Comparison of ENCODE assay signal across 19 cellular contexts in genomic region chr7:69622014-69622818, GRCh38. TPM values are rescaled to one million over a fixed set of nuclear protein-coding genes. Genes with fewer than 3 reads are reported as not detected.
DNase-seq lines count a peak whose midpoint lies in the region; ATAC-seq and TF ChIP-seq lines count a peak whose summit lies in the region.
"Had no signal": no experiment of that assay in that cellular context is flagged by ENCODE, and none has a peak within 500 bp of the region (broad histone marks: within the 10 kb centered on the region; RNA-seq: fewer than 3 reads in every experiment).

No MANE protein-coding gene starts in this region.

- H4K20me1 ChIP-seq in GM23338 (replicated peaks; ENCODE audit: insufficient read depth), result peaks cover 57% of the 10 kb centered on the region

- no peak overlapping the region for H3K4me3 Mint-ChIP-seq in GM23338
- peak overlapping the region; percentile 31 for H3K4me3 Mint-ChIP-seq in endodermal cell
- no peak overlapping the region for H3K4me3 Mint-ChIP-seq in CD4-positive, alpha-beta T cell
- H3K4me3 Mint-ChIP-seq in MCF 10A (ENCODE audit: unreplicated experiment), result no peak overlapping the region
- H3K4me3 Mint-ChIP-seq: CD8-positive, alpha-beta memory T cell had no signal

- DNase-seq in GM23338 (ENCODE audit: low spot score), result peak; percentile 68
- peak; percentile 78 for DNase-seq in SK-N-MC (ENCODE audit: low read depth, low spot score)
- DNase-seq in endodermal cell, result no peak
- DNase-seq in NOMO-1 treated with DMSO at 0.1 percent for 48 hours (lab: John Stamatoyannopoulos, UW; ENCODE audit: unreplicated experiment), result no peak
- no peak for DNase-seq in CD4-positive, alpha-beta T cell
- no peak for DNase-seq in MCF 10A (ENCODE audit: unreplicated experiment)
- DNase-seq: ACHN; CD8-positive, alpha-beta memory T cell; DMS79; H9; MV-4-11; NCI-H1417; NCI-H2029; NCI-H2171; NCI-H446 treated with DMSO at 0.1 percent for 48 hours; T-helper 1 cell had no signal

- H3K4me3 ChIP-seq in GM23338 (no peak overlapping the region), SK-N-MC (peak overlapping the region; percentile 61), endodermal cell (ENCODE audit: low read length) (peak overlapping the region; percentile 73)

- no peaks in the 10 kb centered on the region for H3F3A ChIP-seq in GM23338 (replicated peaks; ENCODE audit: low read depth)

- whole genome bisulfite sequencing in endodermal cell (ENCODE audit: insufficient coverage in 1 of 2, insufficient read length in 1 of 2), 2 experiments, result 1 to 19% methylated on average over 2 of the region's 2 CpGs

- H2AFZ ChIP-seq in GM23338, result no peak overlapping the region

- H3K36me3 Mint-ChIP-seq in GM23338 (ENCODE audit: low read depth) (no peaks in the 10 kb centered on the region), endodermal cell (ENCODE audit: low read depth) (no peaks in the 10 kb centered on the region), MCF 10A (ENCODE audit: insufficient read depth, unreplicated experiment) (no peaks in the 10 kb centered on the region)
- no peaks in the 10 kb centered on the region for H3K36me3 Mint-ChIP-seq in CD4-positive, alpha-beta T cell (ENCODE audit: low read depth)
- H3K36me3 Mint-ChIP-seq: CD8-positive, alpha-beta memory T cell had no signal

- peak overlapping the region; percentile 61 for H3K9ac ChIP-seq in SK-N-MC (ENCODE audit: insufficient read length)
- H3K9ac ChIP-seq in endodermal cell (ENCODE audit: extremely low read depth, low read length, poor library complexity, severe bottlenecking), result peak overlapping the region; percentile 64

- H3K9me3 ChIP-seq in SK-N-MC (ENCODE audit: low read depth, low read length) (no peaks in the 10 kb centered on the region), endodermal cell (ENCODE audit: control insufficient read depth, low read length) (no peaks in the 10 kb centered on the region)
- H3K9me3 ChIP-seq in CD4-positive, alpha-beta T cell (ENCODE audit: control insufficient read depth, low read length), result no peaks in the 10 kb centered on the region

- CTCF ChIA-PET in CD4-positive, alpha-beta T cell (lab: Charles Lee), result no interaction called here
- CTCF ChIA-PET in MCF 10A (lab: Yijun Ruan, JAX), result no interaction called here

- H3K27ac Mint-ChIP-seq in GM23338, result no peak overlapping the region
- peak overlapping the region; percentile 89 for H3K27ac Mint-ChIP-seq in endodermal cell
- H3K27ac Mint-ChIP-seq in CD4-positive, alpha-beta T cell, result no peak overlapping the region
- no peak overlapping the region for H3K27ac Mint-ChIP-seq in MCF 10A (ENCODE audit: low read depth, unreplicated experiment)
- H3K27ac Mint-ChIP-seq: CD8-positive, alpha-beta memory T cell had no signal

- BruUV-seq in MCF 10A (replicated peaks; lab: Mats Ljungman, UMichigan), result no TSS peak

- H3K27me3 ChIP-seq in GM23338 (ENCODE audit: insufficient read depth) (peaks cover 100% of the 10 kb centered on the region), endodermal cell (ENCODE audit: control insufficient read depth, insufficient read depth, low read length, poor library complexity, severe bottlenecking) (no peaks in the 10 kb centered on the region)
- no peaks in the 10 kb centered on the region for H3K27me3 ChIP-seq in CD4-positive, alpha-beta T cell (ENCODE audit: control insufficient read depth, insufficient read depth, low read length)

- H3K9me2 ChIP-seq in GM23338 (ENCODE audit: insufficient read depth), result no peaks in the 10 kb centered on the region

- H3K27me3 Mint-ChIP-seq in GM23338 (ENCODE audit: insufficient read depth, low read depth, poor library complexity), result peaks cover 88% of the 10 kb centered on the region
- H3K27me3 Mint-ChIP-seq in endodermal cell (ENCODE audit: insufficient read depth), result peaks cover 23% of the 10 kb centered on the region
- peaks cover 31% of the 10 kb centered on the region for H3K27me3 Mint-ChIP-seq in CD4-positive, alpha-beta T cell
- H3K27me3 Mint-ChIP-seq in MCF 10A (ENCODE audit: insufficient read depth, unreplicated experiment), result no peaks in the 10 kb centered on the region

- intact Hi-C loops in CD4-positive, alpha-beta T cell (cut with DNase I, micrococcal nuclease), result no loop called here
- intact Hi-C loops in MCF 10A (cut with micrococcal nuclease), result no loop called here

- peaks cover 6% of the 10 kb centered on the region for H3K79me2 ChIP-seq in GM23338 (replicated peaks; ENCODE audit: insufficient read depth)

- TF ChIP-seq CTCF in GM23338 (conservative IDR thresholded peaks at IDR 0.05; ENCODE audit: low read depth in 2 of 2), result no peak
- no peak for TF ChIP-seq CTCF in endodermal cell (conservative IDR thresholded peaks at IDR 0.05)
- TF ChIP-seq CTCF in CD4-positive, alpha-beta T cell (IDR thresholded peaks at IDR 0.05), result no peak
- no peak for TF ChIP-seq CTCF in MCF 10A (IDR thresholded peaks at IDR 0.05; ENCODE audit: unreplicated experiment)

- H3K4me2 ChIP-seq in GM23338, result no peak overlapping the region

- H3K4me1 ChIP-seq in GM23338 (ENCODE audit: insufficient read depth) (peaks cover 51% of the 10 kb centered on the region), endodermal cell (ENCODE audit: control insufficient read depth, insufficient read depth, low read length) (peaks cover 35% of the 10 kb centered on the region)

- POLR2A ChIA-PET in CD4-positive, alpha-beta T cell (lab: Charles Lee), result no interaction called here
- POLR2A ChIA-PET in MCF 10A (lab: Yijun Ruan, JAX), result no interaction called here

- no peak overlapping the region for H3K27ac ChIP-seq in GM23338 (ENCODE audit: low read depth)
- peak overlapping the region; percentile 93 for H3K27ac ChIP-seq in SK-N-MC
- H3K27ac ChIP-seq in endodermal cell (ENCODE audit: low read depth, low read length), result no peak overlapping the region
- no peak overlapping the region for H3K27ac ChIP-seq in CD4-positive, alpha-beta T cell (ENCODE audit: low read depth, low read length)
- H3K27ac ChIP-seq: HL-60 had no signal

- no peaks in the 10 kb centered on the region for H3K9me3 Mint-ChIP-seq in GM23338
- H3K9me3 Mint-ChIP-seq in endodermal cell, result no peaks in the 10 kb centered on the region
- no peaks in the 10 kb centered on the region for H3K9me3 Mint-ChIP-seq in CD4-positive, alpha-beta T cell
- H3K9me3 Mint-ChIP-seq in MCF 10A (ENCODE audit: unreplicated experiment), result peaks cover 4% of the 10 kb centered on the region
- H3K9me3 Mint-ChIP-seq: CD8-positive, alpha-beta memory T cell; H9 had no signal

- H3K36me3 ChIP-seq in GM23338 (ENCODE audit: insufficient read depth) (no peaks in the 10 kb centered on the region), SK-N-MC (ENCODE audit: insufficient read depth, low read length) (no peaks in the 10 kb centered on the region), endodermal cell (ENCODE audit: control insufficient read depth, insufficient read depth, low read length) (no peaks in the 10 kb centered on the region)

- ATAC-seq in GM23338 (peak; percentile 46), GM21619 (IDR thresholded peaks at IDR 0.05; ENCODE audit: unreplicated experiment) (no peak)
- no peak for ATAC-seq in CD4-positive, alpha-beta T cell (ENCODE audit: poor library complexity)
- ATAC-seq: Panc1 had no signal

- H3K4me1 Mint-ChIP-seq in GM23338 (peaks cover 54% of the 10 kb centered on the region), endodermal cell (peaks cover 91% of the 10 kb centered on the region), MCF 10A (ENCODE audit: insufficient read depth, unreplicated experiment) (no peaks in the 10 kb centered on the region)
- no peaks in the 10 kb centered on the region for H3K4me1 Mint-ChIP-seq in CD4-positive, alpha-beta T cell (ENCODE audit: low read depth)
- H3K4me1 Mint-ChIP-seq: CD8-positive, alpha-beta memory T cell had no signal

TF ChIP-seq in GM23338, 12 proteins besides CTCF, POLR2A, EP300 and RAD21 (continues in another document):
- TF ChIP-seq NANOG (IDR thresholded peaks at IDR 0.05; ENCODE audit: borderline replicate concordance) (peak; percentile 17; the same call in 1 of the 2 replicates), ZNF114 (CRISPR knock-in tag; IDR thresholded peaks at IDR 0.05) (no peak), POLR2AphosphoS5 (IDR thresholded peaks at IDR 0.05; ENCODE audit: low read depth) (no peak), JUNB (IDR thresholded peaks at IDR 0.05; ENCODE audit: unreplicated experiment) (no peak)
- TF ChIP-seq, protein P1, sequence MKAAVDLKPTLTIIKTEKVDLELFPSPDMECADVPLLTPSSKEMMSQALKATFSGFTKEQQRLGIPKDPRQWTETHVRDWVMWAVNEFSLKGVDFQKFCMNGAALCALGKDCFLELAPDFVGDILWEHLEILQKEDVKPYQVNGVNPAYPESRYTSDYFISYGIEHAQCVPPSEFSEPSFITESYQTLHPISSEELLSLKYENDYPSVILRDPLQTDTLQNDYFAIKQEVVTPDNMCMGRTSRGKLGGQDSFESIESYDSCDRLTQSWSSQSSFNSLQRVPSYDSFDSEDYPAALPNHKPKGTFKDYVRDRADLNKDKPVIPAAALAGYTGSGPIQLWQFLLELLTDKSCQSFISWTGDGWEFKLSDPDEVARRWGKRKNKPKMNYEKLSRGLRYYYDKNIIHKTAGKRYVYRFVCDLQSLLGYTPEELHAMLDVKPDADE (IDR thresholded peaks at IDR 0.05), result no peak

RNA-seq across cellular contexts. Expression of gene AUTS2, which starts 23.9 kb away (rescaled TPM):
- 57.1 and 91.0 TPM in 2 replicates for total RNA-seq in GM23338 (2014; rRNA removed; shearing (Covaris generic))
- polyA plus RNA-seq in GM23338 (2016; fragmentation: Nextera tagmentation; extraction: Ambion mirVana), result 32.0 and 36.6 TPM in 2 replicates
- 100 to 1,000 TPM in 1 of 2 donors, 10 to 100 TPM in 1; 76.8 to 106 TPM for total RNA-seq in endodermal cell
- 120 TPM for polyA plus RNA-seq in endodermal cell (2013, experiment 1 of 2)
- 103 TPM for polyA plus RNA-seq in endodermal cell (2013, experiment 2 of 2)
- 10 to 100 TPM; 43.6 to 47.6 TPM for total RNA-seq in CD4-positive, alpha-beta T cell
- 1.3 and 1.8 TPM in 2 replicates for total RNA-seq in MCF 10A (2022)

Comparison
In these comparisons a context has a peak if more than half of its experiments do, and no peak if none do; other contexts are left out.
1. DNase-seq: peak in GM23338 (single experiment) and SK-N-MC (single experiment); none in endodermal cell (single experiment), NOMO-1 treated with DMSO at 0.1 percent for 48 hours (single experiment), CD4-positive, alpha-beta T cell (0 of 10) and MCF 10A (single experiment).
2. RNA of gene AUTS2, which starts 23.9 kb away (total RNA-seq): 76.8 to 106 TPM in endodermal cell, 57.1 to 91.0 TPM in GM23338 and 43.6 to 47.6 TPM in CD4-positive, alpha-beta T cell; 1.3 to 1.8 TPM in MCF 10A; every median in the first group is over 10 times any median in the second.